10 cellular contexts compared by ENCODE assay signal in the genomic region with DNA sequence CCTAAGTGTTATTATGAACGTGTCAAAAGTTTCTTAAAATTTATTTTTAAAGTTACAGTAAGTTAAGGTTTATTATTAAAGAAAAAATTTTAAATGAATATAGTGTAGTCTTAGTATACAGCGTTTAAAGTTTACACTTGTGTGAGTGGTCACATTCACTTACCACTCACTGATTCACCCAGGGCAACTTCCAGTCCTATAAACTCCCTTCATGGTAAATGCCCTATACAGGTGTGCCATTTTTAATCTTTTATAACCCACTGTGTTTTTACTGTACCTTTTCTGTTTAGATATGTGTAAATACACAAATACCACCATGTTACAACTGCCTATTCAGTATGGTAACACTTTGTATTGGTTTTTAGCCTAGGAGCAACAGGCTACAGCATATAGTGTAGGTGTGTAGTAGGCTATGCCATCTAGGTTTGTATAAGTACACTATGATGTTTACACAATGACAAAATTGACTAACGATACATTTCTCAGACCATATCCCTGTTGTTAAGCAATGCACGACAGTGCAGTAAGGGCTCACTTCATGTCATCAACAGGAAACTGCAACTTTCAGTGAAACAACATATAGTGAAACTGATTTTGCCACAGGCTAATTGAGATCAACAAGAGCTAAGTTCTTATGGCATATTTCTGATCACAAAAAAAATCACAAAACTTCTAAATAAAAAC.
DNase-seq lines count a peak whose midpoint lies in the region; ATAC-seq, FAIRE-seq and TF ChIP-seq lines count a peak whose summit lies in the region.
"Had no signal": no experiment of that assay in that cellular context is flagged by ENCODE, and none has a peak within 500 bp of the region (broad histone marks: within the 10 kb centered on the region; RNA-seq: fewer than 3 reads in every experiment).

No MANE protein-coding gene starts in this region.

- no peaks in the 10 kb centered on the region for H3K27me3 ChIP-seq in keratinocyte (ENCODE audit: control insufficient read depth, extremely low read depth, insufficient read depth, low read length)
- H3K27me3 ChIP-seq: hepatocyte, spleen had no signal

- H3K9me3 ChIP-seq in keratinocyte (ENCODE audit: control insufficient read depth, low read depth, low read length): no peaks in the 10 kb centered on the region
- H3K9me3 ChIP-seq: spleen had no signal

- no peak overlapping the region for H3K9ac ChIP-seq in keratinocyte (ENCODE audit: control insufficient read depth, extremely low read depth, insufficient read depth, low read length)

- FAIRE-seq in GM18507 (lab: Jason Lieb, UNC) (peak; percentile 93), keratinocyte (lab: Jason Lieb, UNC) (peak; percentile 84)

- peak overlapping the region; percentile 70 for H3K27ac ChIP-seq in keratinocyte (ENCODE audit: control insufficient read depth, insufficient read depth, low read length)
- H3K27ac ChIP-seq: hepatocyte had no signal

- H3K4me1 ChIP-seq in keratinocyte (ENCODE audit: control insufficient read depth, extremely low read depth, insufficient read depth, low read length): peaks cover 7% of the 10 kb centered on the region

- H4K20me1 ChIP-seq in keratinocyte (ENCODE audit: control insufficient read depth, extremely low read depth, insufficient read depth, low read length): no peaks in the 10 kb centered on the region

- H3K9me1 ChIP-seq in keratinocyte (ENCODE audit: control insufficient read depth, extremely low read depth, insufficient read depth, low read length): peaks cover 2% of the 10 kb centered on the region

- H3K36me3 ChIP-seq in keratinocyte (ENCODE audit: control insufficient read depth in 2 of 2, extremely low read depth in 1 of 2, insufficient read depth in 2 of 2, low read length in 2 of 2): no peaks in the 10 kb centered on the region
- H3K36me3 ChIP-seq: spleen had no signal

- ATAC-seq in GM21515 (IDR thresholded peaks at IDR 0.05; ENCODE audit: unreplicated experiment) (peak; percentile 86), HG03460 (IDR thresholded peaks at IDR 0.05; ENCODE audit: unreplicated experiment) (peak; percentile 65)

- DNase-seq in GM18507 (ENCODE audit: extremely low spot score, insufficient read length, low read depth): peak; percentile 23
- DNase-seq in keratinocyte (ENCODE audit: low read depth, low spot score): no peak
- DNase-seq in RPMI8226: no peak
- DNase-seq in mesenteric fat pad (ENCODE audit: low spot score): no peak
- no peak for DNase-seq in germinal center (ENCODE audit: low spot score)
- DNase-seq in SHP77 (lab: John Stamatoyannopoulos, UW): no peak
- DNase-seq: spleen had no signal

- no peak for TF ChIP-seq CTCF in keratinocyte (optimal IDR thresholded peaks at IDR 0.05 in 1 of 3, IDR thresholded peaks at IDR 0.05 in 1 of 3, conservative IDR thresholded peaks at IDR 0.05 in 1 of 3; ENCODE audit: extremely low read depth in 1 of 3, insufficient read depth in 2 of 3, low read length in 3 of 3)

- H3K79me2 ChIP-seq in keratinocyte (ENCODE audit: control insufficient read depth, insufficient read depth, low read length): no peaks in the 10 kb centered on the region
- H3K79me2 ChIP-seq: hepatocyte had no signal

- H3K4me2 ChIP-seq in keratinocyte (ENCODE audit: control insufficient read depth, extremely low read depth, insufficient read depth, low read depth, low read length): no peak overlapping the region
- H3K4me2 ChIP-seq: hepatocyte had no signal

- no peak overlapping the region for H2AFZ ChIP-seq in keratinocyte (ENCODE audit: control insufficient read depth, low read length)
- H2AFZ ChIP-seq: hepatocyte had no signal

- no peak overlapping the region for H3K4me3 ChIP-seq in keratinocyte (ENCODE audit: control insufficient read depth in 2 of 3, extremely low read depth in 1 of 3, insufficient read depth in 2 of 3, low read depth in 1 of 3, low read length in 3 of 3)
- H3K4me3 ChIP-seq: hepatocyte had no signal

- dilution Hi-C loops in keratinocyte (cut with MboI; ENCODE audit: extremely low pct_ligation_motif_present, low sequenced_read_pairs): no loop called here
